ENCODE assay signal across 1 cellular context in genomic region chr7:147997636-147998035, GRCh38.
TF ChIP-seq lines count a peak whose summit lies in the region.

No MANE protein-coding gene starts in this region.

TF ChIP-seq in WTC11, 78 proteins besides CTCF, POLR2A, EP300 and RAD21 (continued from another document):
- TF ChIP-seq ZNF281 (CRISPR knock-in tag; IDR thresholded peaks at IDR 0.05) = no peak
